Comparison of ENCODE assay signal across 7 cellular contexts in the genomic region with DNA sequence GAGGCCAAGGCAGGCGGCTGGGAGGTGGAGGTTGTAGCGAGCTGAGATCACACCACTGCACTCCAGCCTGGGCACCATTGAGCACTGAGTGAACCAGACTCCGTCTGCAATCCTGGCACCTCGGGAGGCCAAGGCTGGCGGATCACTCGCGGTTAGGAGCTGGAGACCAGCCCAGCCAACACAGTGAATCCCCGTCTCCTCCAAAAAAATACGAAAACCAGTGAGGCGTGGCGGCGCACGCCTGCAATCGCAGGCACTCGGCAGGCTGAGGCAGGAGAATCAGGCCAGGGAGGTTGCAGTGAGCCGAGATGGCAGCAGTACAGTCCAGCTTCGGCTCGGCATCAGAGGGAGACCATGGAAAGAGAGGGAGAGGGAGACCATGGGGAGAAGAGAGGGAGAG.
DNase-seq lines count a peak whose midpoint lies in the region; ATAC-seq, FAIRE-seq and TF ChIP-seq lines count a peak whose summit lies in the region.
"Not testable (repeated sequence)": the region's sequence is repeated elsewhere in the genome, so short reads cannot be mapped to it uniquely, and the experiment has no call there.

No MANE protein-coding gene starts in this region.

- H3K9ac ChIP-seq in H9 (ENCODE audit: extremely low read depth, insufficient read length, low read length); kidney (ENCODE audit: low read length in 2 of 2): not testable (repeated sequence)

- H3K4me3 ChIP-seq in kidney (ENCODE audit: low read length in 2 of 2); thyroid gland (replicated peaks in 1 of 3): not testable (repeated sequence)

- H3K4me3 Mint-ChIP-seq in H9; WTC11; dendritic cell treated with granulocyte-macrophage colony-stimulating factor and Interleukin-4, amounts not matched to agents 40 ng/mL and 50 ng/mL, for 4 days: not testable (repeated sequence)
- peak overlapping the region; percentile 12 for H3K4me3 Mint-ChIP-seq in neural crest cell

- not testable (repeated sequence) for H3K14ac ChIP-seq in H9 (ENCODE audit: insufficient read depth, low read length)

- H4K20me1 ChIP-seq in H9 (ENCODE audit: control insufficient read depth, insufficient read depth, insufficient read length), result not testable (repeated sequence)

- not testable (repeated sequence) for H3K27me3 ChIP-seq in H9 (ENCODE audit: insufficient read depth, low read length); thyroid gland

- H3K23me2 ChIP-seq in H9 (ENCODE audit: insufficient read length, low read depth, low read length, poor library complexity, severe bottlenecking), result not testable (repeated sequence)

- POLR2A ChIA-PET in WTC11 (lab: Charles Lee), result not testable (repeated sequence)

- peaks cover 12 to 22% of the 10 kb centered on the region in 2 experiments for H3K4me1 Mint-ChIP-seq in H9
- H3K4me1 Mint-ChIP-seq in WTC11, result peaks cover 23% of the 10 kb centered on the region
- peaks cover 38% of the 10 kb centered on the region for H3K4me1 Mint-ChIP-seq in dendritic cell treated with granulocyte-macrophage colony-stimulating factor and Interleukin-4, amounts not matched to agents 40 ng/mL and 50 ng/mL, for 4 days (ENCODE audit: low read depth)
- H3K4me1 Mint-ChIP-seq in neural crest cell, result peaks cover 31% of the 10 kb centered on the region

- not testable (repeated sequence) for TF ChIP-seq CTCF in H9 (conservative IDR thresholded peaks at IDR 0.05); WTC11 (IDR thresholded peaks at IDR 0.05); kidney (IDR thresholded peaks at IDR 0.05; ENCODE audit: borderline replicate concordance, extremely low read depth, insufficient read depth); neural crest cell (conservative IDR thresholded peaks at IDR 0.05); thyroid gland (IDR thresholded peaks at IDR 0.05)

- not testable (repeated sequence) for H2BK5ac ChIP-seq in H9 (ENCODE audit: insufficient read length, low read length)

- H3K36me3 ChIP-seq in kidney (ENCODE audit: control insufficient read depth in 1 of 2, insufficient read depth in 2 of 2, low read length in 2 of 2); thyroid gland: not testable (repeated sequence)

- H3K23ac ChIP-seq in H9 (ENCODE audit: insufficient read length, low read depth, low read length), result not testable (repeated sequence)

- CTCF ChIA-PET in WTC11 (lab: Charles Lee), result interaction anchor here (0.6 kb wide), 1 partner anchor 979 kb away, joined by 3 read pairs; no protein-coding TSS in a partner anchor

- DNase-seq in H9 (peak; percentile 18), kidney (peak; percentile 41), thyroid gland (peak; percentile 20 to 48)
- not testable (repeated sequence) for DNase-seq in WTC11 (ENCODE audit: low spot score); neural crest cell (ENCODE audit: low read depth, low spot score)
- peak; percentile 11 for DNase-seq in activated T-cell treated with anti-CD3 and anti-CD28 coated beads, Interleukin-2, amount 50 U/mL, for 1 hour

- not testable (repeated sequence) for H3K27ac ChIP-seq in H9 (ENCODE audit: insufficient read length, low read depth, low read length); kidney (ENCODE audit: low read depth in 2 of 2, low read length in 2 of 2)
- peak overlapping the region in 1 of 3 donors; percentile 10 for H3K27ac ChIP-seq in thyroid gland

- H4K91ac ChIP-seq in H9 (ENCODE audit: insufficient read length, low read depth, low read length), result not testable (repeated sequence)

- TF ChIP-seq POLR2A in thyroid gland (IDR thresholded peaks at IDR 0.05), result not testable (repeated sequence)

- H3K56ac ChIP-seq in H9 (ENCODE audit: insufficient read length, low read depth, low read length), result not testable (repeated sequence)

- not testable (repeated sequence) for H4K5ac ChIP-seq in H9 (ENCODE audit: insufficient read length, low read depth, low read length)

- ATAC-seq in WTC11, result not testable (repeated sequence)

- not testable (repeated sequence) for H2BK120ac ChIP-seq in H9 (ENCODE audit: low read depth, low read length, poor library complexity, severe bottlenecking)

- not testable (repeated sequence) for H2AFZ ChIP-seq in H9 (ENCODE audit: low read length)

- H2BK15ac ChIP-seq in H9 (ENCODE audit: low read depth, low read length), result not testable (repeated sequence)

- not testable (repeated sequence) for H2BK12ac ChIP-seq in H9 (ENCODE audit: insufficient read length, low read depth, low read length)

- H2AK5ac ChIP-seq in H9 (ENCODE audit: insufficient read length, low read length), result not testable (repeated sequence)

- H4K8ac ChIP-seq in H9 (replicated peaks; ENCODE audit: insufficient read length, low read depth, low read length), result not testable (repeated sequence)

- not testable (repeated sequence) for FAIRE-seq in kidney (lab: Jason Lieb, UNC)

- intact Hi-C loops in dendritic cell treated with granulocyte-macrophage colony-stimulating factor and Interleukin-4, amounts not matched to agents 40 ng/mL and 50 ng/mL, for 4 days (cut with micrococcal nuclease); kidney (cut with DNase I); thyroid gland (cut with DNase I): not testable (repeated sequence)

- H3K4ac ChIP-seq in H9 (ENCODE audit: low read depth, low read length), result not testable (repeated sequence)

- not testable (repeated sequence) for H3K4me2 ChIP-seq in H9 (ENCODE audit: insufficient read depth, insufficient read length, low read length)

- H3K27me3 Mint-ChIP-seq in H9 (ENCODE audit: low read depth); WTC11 (ENCODE audit: low read depth); dendritic cell treated with granulocyte-macrophage colony-stimulating factor and Interleukin-4, amounts not matched to agents 40 ng/mL and 50 ng/mL, for 4 days; neural crest cell (ENCODE audit: low read depth): not testable (repeated sequence)

- H2BK20ac ChIP-seq in H9 (ENCODE audit: low read depth, low read length, poor library complexity, severe bottlenecking), result not testable (repeated sequence)

- not testable (repeated sequence) for H3K9me3 Mint-ChIP-seq in H9; WTC11; dendritic cell treated with granulocyte-macrophage colony-stimulating factor and Interleukin-4, amounts not matched to agents 40 ng/mL and 50 ng/mL, for 4 days; neural crest cell

- H3K27ac Mint-ChIP-seq in H9 (peak overlapping the region; percentile 48 to 88 (median 87); a peak in 5 of 7 replicates), WTC11 (peak overlapping the region; percentile 41; the same call in 1 of the 2 replicates)
- peak overlapping the region; percentile 38 for H3K27ac Mint-ChIP-seq in dendritic cell treated with granulocyte-macrophage colony-stimulating factor and Interleukin-4, amounts not matched to agents 40 ng/mL and 50 ng/mL, for 4 days
- not testable (repeated sequence) for H3K27ac Mint-ChIP-seq in neural crest cell (ENCODE audit: unreplicated experiment)

- not testable (repeated sequence) for H3K79me1 ChIP-seq in H9 (ENCODE audit: insufficient read depth, low read depth, low read length, poor library complexity, severe bottlenecking)

- not testable (repeated sequence) for H3K18ac ChIP-seq in H9 (ENCODE audit: insufficient read length, low read depth, low read length)

- H3K9me3 ChIP-seq in H9 (ENCODE audit: control insufficient read depth, low read depth, low read length); kidney (ENCODE audit: control insufficient read depth in 1 of 2, low read length in 2 of 2); thyroid gland: not testable (repeated sequence)

- not testable (repeated sequence) for H3K4me1 ChIP-seq in H9 (ENCODE audit: insufficient read depth, low read length); kidney (ENCODE audit: control insufficient read depth in 1 of 2, insufficient read depth in 1 of 2, low read depth in 1 of 2, low read length in 2 of 2)
- H3K4me1 ChIP-seq in thyroid gland, result peaks cover 10% of the 10 kb centered on the region in 2 donors

- H3K36me3 Mint-ChIP-seq in H9 (ENCODE audit: insufficient read depth in 1 of 3, low read depth in 3 of 3) (peaks cover 16 to 53% (median 45%) of the 10 kb centered on the region in 3 experiments), WTC11 (peaks cover 35% of the 10 kb centered on the region)
- peaks cover 58% of the 10 kb centered on the region for H3K36me3 Mint-ChIP-seq in dendritic cell treated with granulocyte-macrophage colony-stimulating factor and Interleukin-4, amounts not matched to agents 40 ng/mL and 50 ng/mL, for 4 days (ENCODE audit: low read depth)
- H3K36me3 Mint-ChIP-seq in neural crest cell (ENCODE audit: low read depth), result not testable (repeated sequence)

- H3T11ph ChIP-seq in H9 (ENCODE audit: low read length), result not testable (repeated sequence)

- peaks cover 10% of the 10 kb centered on the region; the same call in 1 of the 2 replicates for H3K79me2 ChIP-seq in H9 (ENCODE audit: insufficient read depth, low read length)

- no CpG with 5 or more reads among the region's 18 CpGs for WGBS in H9 (ENCODE audit: extremely low coverage, insufficient read length, low lambda C conversion rate)
- WGBS in thyroid gland, 2 donors, result 56 to 65% methylated on average over 13 to 18 of the region's 18 CpGs
